Comparison of ENCODE assay signal across 12 cellular contexts in the genomic region with DNA sequence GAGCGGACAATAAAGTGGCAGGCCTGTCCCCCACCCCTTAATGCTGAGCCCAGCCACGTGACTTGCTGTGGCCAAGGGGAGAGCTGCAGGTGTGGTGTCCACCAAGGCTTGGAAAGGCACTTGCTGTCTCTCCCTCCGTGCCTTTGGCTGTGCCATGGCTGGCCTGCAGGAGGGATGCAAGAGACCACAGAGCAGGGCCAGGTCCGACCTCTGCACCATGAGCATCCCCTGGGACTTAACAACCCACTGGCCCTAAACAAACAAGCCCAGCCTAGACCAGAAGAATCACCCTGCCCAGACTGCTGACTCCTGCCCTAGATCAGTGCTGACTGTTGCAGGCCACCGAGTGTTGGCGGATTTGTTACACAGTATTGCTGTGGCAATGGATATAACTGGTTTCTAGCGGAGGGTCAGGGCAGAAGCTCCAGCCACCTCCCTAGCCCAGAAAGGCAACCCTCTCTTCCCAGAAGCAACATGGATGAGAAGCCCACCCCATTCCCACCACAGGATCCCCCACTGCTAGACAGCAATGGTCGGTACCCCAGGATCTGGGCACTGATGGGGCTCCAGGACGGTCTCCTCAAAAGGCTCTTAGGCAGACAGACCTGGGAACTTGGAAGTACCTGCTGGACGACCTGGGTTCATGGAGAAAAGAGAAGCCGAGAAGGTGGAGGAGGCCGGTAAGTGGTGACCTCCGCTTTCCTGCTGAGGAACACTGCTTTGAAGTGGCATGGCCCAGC.
"Had no signal": no experiment of that assay in that cellular context is flagged by ENCODE, and none has a peak within 500 bp of the region (broad histone marks: within the 10 kb centered on the region; RNA-seq: fewer than 3 reads in every experiment).

No MANE protein-coding gene starts in this region.

- H3K9me3 ChIP-seq: stomach, thoracic aorta had no signal

- DNase-seq: activated CD4-positive, alpha-beta T cell treated with anti-CD3 and anti-CD28 coated beads for 1 hour; activated CD8-positive, alpha-beta memory T cell treated with anti-CD3 and anti-CD28 coated beads, Interleukin-2, amount 50 U/mL, for 4 hours; activated CD8-positive, alpha-beta T cell treated with anti-CD3 and anti-CD28 coated beads for 36 hours; activated naive CD8-positive, alpha-beta T cell treated with anti-CD3 and anti-CD28 coated beads, Interleukin-2, amount 50 U/mL, for 24 hours; activated T-cell treated with anti-CD3 and anti-CD28 coated beads, Interleukin-2, amount 50 U/mL, for 72 hours; dermis blood vessel endothelial cell; mammary epithelial cell; stimulated activated CD4-positive, alpha-beta T cell treated with anti-CD3 and anti-CD28 coated beads, Interleukin-4, amount 100 ng/mL, for 4 hours; stomach had no signal

- H3K27ac Mint-ChIP-seq: activated CD8-positive, alpha-beta T cell treated with anti-CD3 and anti-CD28 coated beads for 36 hours; activated naive CD8-positive, alpha-beta T cell treated with anti-CD3 and anti-CD28 coated beads, Interleukin-2, amount 50 U/mL, for 24 hours; activated T-cell treated with anti-CD3 and anti-CD28 coated beads, Interleukin-2, amount 50 U/mL, for 72 hours; endodermal cell; nephron had no signal

- H3K27me3 ChIP-seq: stomach had no signal

- H3K4me3 ChIP-seq: stomach, thoracic aorta had no signal

- H3K9me3 Mint-ChIP-seq: activated CD8-positive, alpha-beta T cell treated with anti-CD3 and anti-CD28 coated beads for 36 hours; activated naive CD8-positive, alpha-beta T cell treated with anti-CD3 and anti-CD28 coated beads, Interleukin-2, amount 50 U/mL, for 24 hours; activated T-cell treated with anti-CD3 and anti-CD28 coated beads, Interleukin-2, amount 50 U/mL, for 72 hours; endodermal cell; nephron had no signal

- H3K27ac ChIP-seq: stomach, thoracic aorta had no signal

- H3K27me3 Mint-ChIP-seq: activated CD8-positive, alpha-beta T cell treated with anti-CD3 and anti-CD28 coated beads for 36 hours; activated naive CD8-positive, alpha-beta T cell treated with anti-CD3 and anti-CD28 coated beads, Interleukin-2, amount 50 U/mL, for 24 hours had no signal

- H3K4me3 Mint-ChIP-seq: activated CD8-positive, alpha-beta T cell treated with anti-CD3 and anti-CD28 coated beads for 36 hours; activated naive CD8-positive, alpha-beta T cell treated with anti-CD3 and anti-CD28 coated beads, Interleukin-2, amount 50 U/mL, for 24 hours; activated T-cell treated with anti-CD3 and anti-CD28 coated beads, Interleukin-2, amount 50 U/mL, for 72 hours; endodermal cell; nephron had no signal

- ATAC-seq: activated CD8-positive, alpha-beta T cell treated with anti-CD3 and anti-CD28 coated beads for 36 hours; activated naive CD8-positive, alpha-beta T cell treated with anti-CD3 and anti-CD28 coated beads, Interleukin-2, amount 50 U/mL, for 24 hours; activated T-cell treated with anti-CD3 and anti-CD28 coated beads, Interleukin-2, amount 50 U/mL, for 72 hours had no signal
